1 cellular context compared by ENCODE assay signal in the genomic region with DNA sequence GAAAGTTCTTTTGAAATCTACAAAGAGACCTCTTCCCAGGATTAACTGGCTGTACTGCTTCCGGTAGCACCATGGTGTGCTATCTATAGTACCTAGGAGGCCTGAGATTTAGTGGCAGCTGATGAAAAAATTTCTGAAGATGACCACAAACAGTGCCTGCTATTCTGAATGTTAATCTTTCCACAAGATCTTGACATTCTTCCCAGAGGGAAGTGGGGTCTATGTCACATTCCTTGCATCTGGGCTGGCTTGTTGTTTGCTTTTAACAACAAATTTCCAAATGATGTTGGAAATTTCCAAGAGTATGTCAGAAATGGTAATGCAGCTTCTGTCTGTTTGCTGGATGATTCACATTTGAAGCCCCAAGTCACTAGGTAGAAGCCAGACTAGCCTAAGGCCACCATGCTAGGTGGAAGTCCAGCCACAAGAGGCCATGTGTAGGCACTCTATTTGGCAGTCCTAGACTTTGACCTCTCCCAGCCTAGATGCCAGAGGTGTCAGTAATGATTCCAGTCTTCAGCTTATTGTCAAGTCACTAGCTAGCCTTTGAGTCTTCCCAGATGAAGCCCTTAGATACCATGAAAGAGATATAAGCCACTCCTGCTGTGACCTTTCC.
TF ChIP-seq lines count a peak whose summit lies in the region.

No MANE protein-coding gene starts in this region.

TF ChIP-seq in IMR-90, 13 proteins besides CTCF, POLR2A, EP300 and RAD21:
- no peak for TF ChIP-seq MAFK (IDR thresholded peaks at IDR 0.05; ENCODE audit: low read depth, low read length)
- TF ChIP-seq, protein P1, sequence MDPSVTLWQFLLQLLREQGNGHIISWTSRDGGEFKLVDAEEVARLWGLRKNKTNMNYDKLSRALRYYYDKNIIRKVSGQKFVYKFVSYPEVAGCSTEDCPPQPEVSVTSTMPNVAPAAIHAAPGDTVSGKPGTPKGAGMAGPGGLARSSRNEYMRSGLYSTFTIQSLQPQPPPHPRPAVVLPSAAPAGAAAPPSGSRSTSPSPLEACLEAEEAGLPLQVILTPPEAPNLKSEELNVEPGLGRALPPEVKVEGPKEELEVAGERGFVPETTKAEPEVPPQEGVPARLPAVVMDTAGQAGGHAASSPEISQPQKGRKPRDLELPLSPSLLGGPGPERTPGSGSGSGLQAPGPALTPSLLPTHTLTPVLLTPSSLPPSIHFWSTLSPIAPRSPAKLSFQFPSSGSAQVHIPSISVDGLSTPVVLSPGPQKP (IDR thresholded peaks at IDR 0.05; ENCODE audit: borderline replicate concordance, low read depth, low read length), result no peak
- TF ChIP-seq RCOR1 (IDR thresholded peaks at IDR 0.05; ENCODE audit: insufficient replicate concordance, low read length), result no peak
- TF ChIP-seq MAZ (IDR thresholded peaks at IDR 0.05; ENCODE audit: borderline replicate concordance, low read depth, low read length), result no peak
- no peak for TF ChIP-seq NFE2L2 (IDR thresholded peaks at IDR 0.05; ENCODE audit: low read depth, low read length)
- TF ChIP-seq MXI1 (IDR thresholded peaks at IDR 0.05; ENCODE audit: borderline replicate concordance, low read depth, low read length), result no peak
